Comparison of ENCODE assay signal across 11 cellular contexts in genomic region chr21:43805275-43805800, GRCh38.
DNase-seq lines count a peak whose midpoint lies in the region; ATAC-seq and TF ChIP-seq lines count a peak whose summit lies in the region.
"Had no signal": no experiment of that assay in that cellular context is flagged by ENCODE, and none has a peak within 500 bp of the region (broad histone marks: within the 10 kb centered on the region; RNA-seq: fewer than 3 reads in every experiment).

No MANE protein-coding gene starts in this region.

- peak; percentile 83 for ATAC-seq in GM19328 (IDR thresholded peaks at IDR 0.05; ENCODE audit: unreplicated experiment)
- ATAC-seq in HG03025 (IDR thresholded peaks at IDR 0.05; ENCODE audit: low FRiP score, unreplicated experiment) = peak; percentile 57

- no peak for TF ChIP-seq CTCF in GM10248 (IDR thresholded peaks at IDR 0.05; ENCODE audit: control extremely low read depth, extremely low read depth, low read depth, missing control alignments)

- POLR2A ChIA-PET in GM10248 (lab: Yijun Ruan, JAX) = interaction anchor here (0.7 kb wide), 1 partner anchor 44 kb away, joined by 3 read pairs; no protein-coding TSS in a partner anchor

- CTCF ChIA-PET in GM10248 (lab: Yijun Ruan, JAX) = interaction anchor here (2.0 to 2.1 kb wide), 2 partner anchors 16 to 170 kb away, joined by 5 to 10 read pairs; partner anchors contain the start of gene RRP1

- DNase-seq in GM10248 (ENCODE audit: extremely low spot score) (peak; percentile 95), OCI-M1 (lab: John Stamatoyannopoulos, UW) (peak; percentile 48), NCI-H446 (lab: John Stamatoyannopoulos, UW) (no peak), DMS114 treated with DMSO at 0.1 percent for 48 hours (lab: John Stamatoyannopoulos, UW; ENCODE audit: unreplicated experiment) (no peak), hippocampal formation (lab: John Stamatoyannopoulos, UW) (no peak)
- no peak for DNase-seq in NK-92 treated with Interleukin-12 subunit alpha and Interleukin-12 subunit beta, amount 100 ng/mL, for 24 hours (lab: John Stamatoyannopoulos, UW)
- DNase-seq: activated CD4-positive, alpha-beta T cell treated with anti-CD3 and anti-CD28 coated beads, Interleukin-2, amount 50 U/mL, for 1 hour; DMS79; Kasumi-1 had no signal

Comparison
In these comparisons a context has a peak if more than half of its experiments do, and no peak if none do; other contexts are left out.
1. DNase-seq: peak in GM10248 (single experiment) and OCI-M1 (single experiment); none in NCI-H446 (0 of 2), DMS114 treated with DMSO at 0.1 percent for 48 hours (single experiment), NK-92 treated with Interleukin-12 subunit alpha and Interleukin-12 subunit beta, amount 100 ng/mL, for 24 hours (single experiment) and hippocampal formation (0 of 2).